21 cellular contexts compared by ENCODE assay signal in the genomic region with DNA sequence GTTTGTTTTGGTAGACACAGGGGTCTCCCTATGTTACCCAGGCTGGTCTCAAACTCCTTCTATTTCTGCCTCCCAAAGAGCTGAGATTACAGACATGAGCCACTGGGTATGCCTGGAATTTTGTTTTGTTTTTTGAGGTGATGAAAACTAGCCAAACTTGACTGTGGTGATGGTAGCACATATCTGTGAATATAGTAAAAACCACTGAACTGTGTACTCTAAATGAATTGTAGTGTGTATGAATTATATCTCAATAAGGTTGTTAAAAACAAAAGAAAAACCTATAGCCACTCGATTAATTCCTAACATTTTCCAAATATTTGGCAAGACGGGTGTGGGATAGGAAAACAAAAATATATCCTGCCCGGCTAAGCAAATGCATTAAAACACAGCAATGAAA.
"Had no signal": no experiment of that assay in that cellular context is flagged by ENCODE, and none has a peak within 500 bp of the region (broad histone marks: within the 10 kb centered on the region; RNA-seq: fewer than 3 reads in every experiment).

No MANE protein-coding gene starts in this region.

- H3K4me3 Mint-ChIP-seq: activated naive CD8-positive, alpha-beta T cell treated with anti-CD3 and anti-CD28 coated beads, Interleukin-2, amount 10 ng/mL, durations not matched to agents 7 days and 5 days; endodermal cell; naive thymus-derived CD4-positive, alpha-beta T cell; stimulated activated memory B cell treated with anti-CD40 and anti-IgM and Interleukin-4, amounts not matched to agents 10 μg/mL and 1 μg/mL and 100 μg/mL, for 72 hours had no signal

- H3K4me1 Mint-ChIP-seq: activated naive CD8-positive, alpha-beta T cell treated with anti-CD3 and anti-CD28 coated beads, Interleukin-2, amount 10 ng/mL, durations not matched to agents 7 days and 5 days; naive thymus-derived CD4-positive, alpha-beta T cell; stimulated activated memory B cell treated with anti-CD40 and anti-IgM and Interleukin-4, amounts not matched to agents 10 μg/mL and 1 μg/mL and 100 μg/mL, for 72 hours had no signal

- H3K9me3 Mint-ChIP-seq: activated naive CD8-positive, alpha-beta T cell treated with anti-CD3 and anti-CD28 coated beads, Interleukin-2, amount 10 ng/mL, durations not matched to agents 7 days and 5 days had no signal

- H3K27me3 Mint-ChIP-seq: activated naive CD8-positive, alpha-beta T cell treated with anti-CD3 and anti-CD28 coated beads, Interleukin-2, amount 10 ng/mL, durations not matched to agents 7 days and 5 days; naive thymus-derived CD4-positive, alpha-beta T cell; stimulated activated memory B cell treated with anti-CD40 and anti-IgM and Interleukin-4, amounts not matched to agents 10 μg/mL and 1 μg/mL and 100 μg/mL, for 72 hours had no signal

- H3K27ac Mint-ChIP-seq: activated naive CD8-positive, alpha-beta T cell treated with anti-CD3 and anti-CD28 coated beads, Interleukin-2, amount 10 ng/mL, durations not matched to agents 7 days and 5 days; endodermal cell; naive thymus-derived CD4-positive, alpha-beta T cell; stimulated activated memory B cell treated with anti-CD40 and anti-IgM and Interleukin-4, amounts not matched to agents 10 μg/mL and 1 μg/mL and 100 μg/mL, for 72 hours had no signal

- H3K36me3 Mint-ChIP-seq: activated naive CD8-positive, alpha-beta T cell treated with anti-CD3 and anti-CD28 coated beads, Interleukin-2, amount 10 ng/mL, durations not matched to agents 7 days and 5 days; stimulated activated memory B cell treated with anti-CD40 and anti-IgM and Interleukin-4, amounts not matched to agents 10 μg/mL and 1 μg/mL and 100 μg/mL, for 72 hours had no signal

- DNase-seq: activated CD4-positive, alpha-beta T cell treated with anti-CD3 and anti-CD28 coated beads for 1 hour; activated CD4-positive, alpha-beta T cell treated with anti-CD3 and anti-CD28 coated beads, Interleukin-2, amount 50 U/mL, for 4 hours; activated naive CD4-positive, alpha-beta T cell treated with Interleukin-2 at 50 U/mL for 16 hours; activated naive CD8-positive, alpha-beta T cell treated with anti-CD3 and anti-CD28 coated beads, Interleukin-2, amount 10 ng/mL, durations not matched to agents 7 days and 5 days; activated T-cell treated with anti-CD3 and anti-CD28 coated beads for 4 hours; anterior cingulate cortex; endodermal cell; head of caudate nucleus; kidney; left lung; naive thymus-derived CD4-positive, alpha-beta T cell; psoas muscle; right lobe of liver; small intestine; stimulated activated CD4-positive, alpha-beta T cell treated with anti-CD3 and anti-CD28 coated beads, Interleukin-4, amount 100 ng/mL, for 4 hours; SW 1271; T-helper 2 cell; testis; upper lobe of left lung; WERI-Rb-1 had no signal
